Comparison of ENCODE assay signal across 8 cellular contexts in the genomic region with DNA sequence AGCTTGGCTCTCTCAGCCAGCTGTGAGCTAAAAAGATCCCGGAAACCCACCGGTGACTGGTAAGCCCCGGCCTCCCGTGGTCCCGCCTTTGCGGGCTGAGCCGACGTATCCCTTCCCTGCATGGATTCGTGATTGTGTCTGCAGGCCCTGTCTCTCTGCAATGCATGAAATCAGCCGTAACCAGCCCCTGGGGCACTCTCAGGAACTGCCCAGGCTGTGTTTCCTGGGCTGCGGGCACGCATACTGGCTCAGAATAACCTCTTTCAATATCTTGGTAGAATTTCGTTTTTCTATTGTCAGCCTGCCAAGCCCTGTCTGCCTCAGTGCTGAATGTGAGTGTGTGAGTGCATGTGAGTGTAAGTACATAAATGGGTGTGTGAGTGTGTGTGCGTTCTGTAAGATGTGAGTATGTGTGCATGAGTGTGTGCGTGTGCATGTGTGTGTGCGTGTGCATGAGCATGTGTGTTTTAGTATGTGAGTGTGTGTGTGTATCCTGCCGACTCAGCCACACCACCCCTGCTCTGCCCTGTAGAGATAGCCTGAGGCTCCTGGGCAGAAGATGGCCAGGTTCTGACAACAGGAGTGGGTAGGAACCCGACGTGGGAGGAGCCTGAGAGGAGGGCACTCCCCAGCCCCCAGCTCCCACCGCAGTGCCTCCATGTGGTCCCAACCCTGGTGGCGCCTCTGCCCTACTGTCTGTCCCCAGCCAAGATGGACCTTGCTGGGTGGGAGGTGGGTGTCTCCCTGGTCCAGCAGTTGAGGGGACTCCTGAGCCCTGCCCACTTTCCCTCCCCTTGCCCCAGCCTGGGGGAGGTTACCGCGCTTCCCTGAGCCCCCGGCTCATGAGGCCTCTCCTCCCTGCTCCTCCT.
DNase-seq lines count a peak whose midpoint lies in the region; ATAC-seq and TF ChIP-seq lines count a peak whose summit lies in the region.

No MANE protein-coding gene starts in this region.

- ATAC-seq in GM21515 (IDR thresholded peaks at IDR 0.05; ENCODE audit: unreplicated experiment) (peak; percentile 46), mucosa of descending colon (no peak), lower lobe of right lung (no peak)

- no peak overlapping the region for H3K27ac ChIP-seq in lower lobe of right lung

- H3K27me3 ChIP-seq in lower lobe of right lung (ENCODE audit: low read depth), result no peaks in the 10 kb centered on the region

- H3K4me3 ChIP-seq in GM12865 (ENCODE audit: low read depth, low read length), result peak overlapping the region; percentile 23
- no peak overlapping the region for H3K4me3 ChIP-seq in mucosa of descending colon
- no peak overlapping the region for H3K4me3 ChIP-seq in lower lobe of right lung

- DNase-seq in GM12865 (ENCODE audit: low read depth), result peak; percentile 79
- peak; percentile 15 for DNase-seq in M059J (ENCODE audit: low read depth)
- peak in 2 of 3 donors; percentile 17 to 18 for DNase-seq in mucosa of descending colon
- DNase-seq in lower lobe of right lung, result no peak
- DNase-seq in hippocampal formation (lab: John Stamatoyannopoulos, UW), result no peak
- no peak for DNase-seq in iPS-NIHi11 (ENCODE audit: low spot score)
- DNase-seq in NCI-H187 (lab: John Stamatoyannopoulos, UW), result no peak

- intact Hi-C loops in mucosa of descending colon (cut with DNase I, micrococcal nuclease) (no loop called here), lower lobe of right lung (cut with DNase I) (no loop called here)

- H3K9me3 ChIP-seq in mucosa of descending colon (no peaks in the 10 kb centered on the region), lower lobe of right lung (no peaks in the 10 kb centered on the region)

- H3K4me1 ChIP-seq in mucosa of descending colon (ENCODE audit: low read depth) (peaks cover 6% of the 10 kb centered on the region), lower lobe of right lung (peaks cover 4% of the 10 kb centered on the region)

- TF ChIP-seq CTCF in GM12865 (IDR thresholded peaks at IDR 0.05; ENCODE audit: insufficient read depth, low read depth, low read length, missing control alignments) (no peak), mucosa of descending colon (IDR thresholded peaks at IDR 0.05) (no peak), lower lobe of right lung (IDR thresholded peaks at IDR 0.05) (no peak)

- H3K36me3 ChIP-seq in mucosa of descending colon (ENCODE audit: low read depth), result no peaks in the 10 kb centered on the region
- H3K36me3 ChIP-seq in lower lobe of right lung, result no peaks in the 10 kb centered on the region

Comparison
In these comparisons a context has a peak if more than half of its experiments do, and no peak if none do; other contexts are left out.
1. DNase-seq: peak in GM12865 (single experiment), M059J (single experiment) and mucosa of descending colon (2 of 3); none in lower lobe of right lung (single experiment), hippocampal formation (0 of 2), iPS-NIHi11 (single experiment) and NCI-H187 (0 of 2).